In the genomic region with DNA sequence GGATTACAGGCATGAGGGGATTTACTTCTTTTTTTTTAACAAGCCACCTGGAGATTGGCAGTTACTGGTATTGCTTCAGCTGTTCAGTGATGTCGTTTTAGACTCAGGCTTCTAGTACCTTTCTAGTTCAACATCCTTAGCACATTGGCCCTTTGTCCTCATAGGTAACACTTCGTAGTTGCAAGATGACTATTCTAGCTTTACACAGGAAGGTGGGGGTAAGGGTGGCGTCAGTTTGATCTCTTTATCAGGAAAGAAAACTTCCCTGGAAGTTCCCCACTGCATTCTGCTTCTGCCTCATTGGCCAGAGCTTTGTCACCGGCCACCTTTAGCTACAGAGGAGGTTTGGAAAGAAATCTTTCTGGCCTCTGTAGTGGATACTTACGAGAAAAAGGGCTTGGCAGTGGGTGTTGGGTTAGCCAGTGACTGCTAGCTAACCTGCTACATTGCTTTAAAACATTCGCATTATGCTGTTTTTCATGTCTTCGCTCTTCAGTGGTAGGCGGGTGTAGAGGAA, we compare ENCODE assay signal across 10 cellular contexts. TPM values are rescaled to one million over a fixed set of nuclear protein-coding genes. Genes with fewer than 3 reads are reported as not detected.
DNase-seq lines count a peak whose midpoint lies in the region; ATAC-seq and TF ChIP-seq lines count a peak whose summit lies in the region.
"Had no signal": no experiment of that assay in that cellular context is flagged by ENCODE, and none has a peak within 500 bp of the region (broad histone marks: within the 10 kb centered on the region; RNA-seq: fewer than 3 reads in every experiment).

No MANE protein-coding gene starts in this region.

- no peak overlapping the region for H3K4me2 ChIP-seq in Karpas-422 (ENCODE audit: low read depth, low read length, poor library complexity, severe bottlenecking)

- peaks cover 20% of the 10 kb centered on the region for H3K79me2 ChIP-seq in Karpas-422 (ENCODE audit: low read length)

- TF ChIP-seq CTCF in endothelial cell (IDR thresholded peaks at IDR 0.05; ENCODE audit: unreplicated experiment), result no peak

- no peak overlapping the region for H3K9ac ChIP-seq in Karpas-422 (ENCODE audit: low read length)

- peak; percentile 95 for ATAC-seq in stimulated activated naive CD8-positive, alpha-beta T cell treated with anti-CD3 and anti-CD28 coated beads, Interleukin-15, amount 100 ng/mL, for 72 hours
- no peak for ATAC-seq in GM19397 (IDR thresholded peaks at IDR 0.05; ENCODE audit: unreplicated experiment)

- no peaks in the 10 kb centered on the region for H3K27me3 Mint-ChIP-seq in activated naive CD4-positive, alpha-beta T cell treated with anti-CD3 and anti-CD28 coated beads for 36 hours (ENCODE audit: low read depth)
- no peaks in the 10 kb centered on the region for H3K27me3 Mint-ChIP-seq in endothelial cell (ENCODE audit: unreplicated experiment)
- H3K27me3 Mint-ChIP-seq in stimulated activated naive CD8-positive, alpha-beta T cell treated with anti-CD3 and anti-CD28 coated beads, Interleukin-15, amount 100 ng/mL, for 72 hours, result no peaks in the 10 kb centered on the region

- no peaks in the 10 kb centered on the region for H3K9me2 ChIP-seq in Karpas-422 (replicated peaks; ENCODE audit: insufficient read depth, low read length)

- no peaks in the 10 kb centered on the region for H3K4me1 ChIP-seq in Karpas-422 (ENCODE audit: low read length)

- peaks cover 64% of the 10 kb centered on the region for H3K4me1 Mint-ChIP-seq in activated naive CD4-positive, alpha-beta T cell treated with anti-CD3 and anti-CD28 coated beads for 36 hours (ENCODE audit: low read depth)
- H3K4me1 Mint-ChIP-seq in endothelial cell (ENCODE audit: unreplicated experiment), result peaks cover 5% of the 10 kb centered on the region
- peaks cover 86% of the 10 kb centered on the region for H3K4me1 Mint-ChIP-seq in stimulated activated naive CD8-positive, alpha-beta T cell treated with anti-CD3 and anti-CD28 coated beads, Interleukin-15, amount 100 ng/mL, for 72 hours

- intact Hi-C loops in activated naive CD4-positive, alpha-beta T cell treated with anti-CD3 and anti-CD28 coated beads for 36 hours (cut with micrococcal nuclease), result loop anchor here (1.0 kb wide), 5 partner anchors 11 to 364 kb away; partner anchors contain the start of genes EIF4ENIF1 and SFI1

- peak; percentile 79 for DNase-seq in activated naive CD4-positive, alpha-beta T cell treated with anti-CD3 and anti-CD28 coated beads for 36 hours
- DNase-seq in activated naive CD4-positive, alpha-beta T cell (lab: John Stamatoyannopoulos, UW), result no peak
- no peak for DNase-seq in Karpas-422
- DNase-seq in endothelial cell (ENCODE audit: low spot score), result no peak
- peak; percentile 54 to 80 for DNase-seq in stimulated activated naive CD8-positive, alpha-beta T cell treated with anti-CD3 and anti-CD28 coated beads, Interleukin-15, amount 100 ng/mL, for 72 hours
- no peak for DNase-seq in iPS-NIHi11 (ENCODE audit: low spot score)
- no peak for DNase-seq in NCI-H1105 (lab: John Stamatoyannopoulos, UW)
- DNase-seq: glutamatergic neuron, NCI-H2029 had no signal

- peak overlapping the region; percentile 17; the same call in 1 of the 2 replicates for H3K27ac ChIP-seq in Karpas-422 (ENCODE audit: low read length)

- peak overlapping the region; percentile 8 for H3K4me3 Mint-ChIP-seq in activated naive CD4-positive, alpha-beta T cell treated with anti-CD3 and anti-CD28 coated beads for 36 hours
- H3K4me3 Mint-ChIP-seq in endothelial cell (ENCODE audit: unreplicated experiment), result no peak overlapping the region
- peak overlapping the region; percentile 71 to 73 for H3K4me3 Mint-ChIP-seq in stimulated activated naive CD8-positive, alpha-beta T cell treated with anti-CD3 and anti-CD28 coated beads, Interleukin-15, amount 100 ng/mL, for 72 hours

- CTCF ChIA-PET in activated naive CD4-positive, alpha-beta T cell treated with anti-CD3 and anti-CD28 coated beads for 36 hours (lab: Charles Lee), result interaction anchor here (0.6 to 1.4 kb wide), 6 partner anchors 20 to 244 kb away, joined by 3 to 4 read pairs (median 4); no protein-coding TSS in a partner anchor

- no peaks in the 10 kb centered on the region for H4K20me1 ChIP-seq in Karpas-422 (ENCODE audit: insufficient read depth, low read depth, low read length)

- peaks cover 10% of the 10 kb centered on the region for H3K36me3 ChIP-seq in Karpas-422 (ENCODE audit: insufficient read depth, low read length)

- H3K9me3 Mint-ChIP-seq in activated naive CD4-positive, alpha-beta T cell treated with anti-CD3 and anti-CD28 coated beads for 36 hours, result no peaks in the 10 kb centered on the region
- no peaks in the 10 kb centered on the region for H3K9me3 Mint-ChIP-seq in endothelial cell (ENCODE audit: unreplicated experiment)
- H3K9me3 Mint-ChIP-seq in stimulated activated naive CD8-positive, alpha-beta T cell treated with anti-CD3 and anti-CD28 coated beads, Interleukin-15, amount 100 ng/mL, for 72 hours, result no peaks in the 10 kb centered on the region

- H3K27ac Mint-ChIP-seq in activated naive CD4-positive, alpha-beta T cell treated with anti-CD3 and anti-CD28 coated beads for 36 hours, result peak overlapping the region; percentile 89
- peak overlapping the region; percentile 31 for H3K27ac Mint-ChIP-seq in endothelial cell (ENCODE audit: unreplicated experiment)
- peak overlapping the region; percentile 94 to 97 for H3K27ac Mint-ChIP-seq in stimulated activated naive CD8-positive, alpha-beta T cell treated with anti-CD3 and anti-CD28 coated beads, Interleukin-15, amount 100 ng/mL, for 72 hours

- no peak overlapping the region for H2AFZ ChIP-seq in Karpas-422 (ENCODE audit: low read length)

- H3K9me3 ChIP-seq in Karpas-422 (ENCODE audit: low read length), result no peaks in the 10 kb centered on the region

- no peak overlapping the region for H3K4me3 ChIP-seq in Karpas-422 (ENCODE audit: low read length)

- peaks cover 32% of the 10 kb centered on the region for H3K36me3 Mint-ChIP-seq in activated naive CD4-positive, alpha-beta T cell treated with anti-CD3 and anti-CD28 coated beads for 36 hours (ENCODE audit: low read depth)
- peaks cover 4% of the 10 kb centered on the region for H3K36me3 Mint-ChIP-seq in endothelial cell (ENCODE audit: low read depth, unreplicated experiment)

- no peaks in the 10 kb centered on the region for H3K27me3 ChIP-seq in Karpas-422 (ENCODE audit: low read length)

RNA-seq across cellular contexts. Expression of gene SFI1, which starts 40.7 kb away (rescaled TPM):
- total RNA-seq in activated naive CD4-positive, alpha-beta T cell treated with anti-CD3 and anti-CD28 coated beads for 36 hours, result 100 to 1,000 TPM; 147 to 155 TPM
- 43.2 and 59.5 TPM in 2 replicates for total RNA-seq in Karpas-422 (2014; rRNA removed; shearing (Covaris generic); ENCODE audit: low replicate concordance)
- total RNA-seq in endothelial cell (ENCODE audit: unreplicated experiment), result 24.8 TPM

RNA-seq across cellular contexts. Expression of gene EIF4ENIF1, which starts 47.4 kb away (rescaled TPM):
- 10 to 100 TPM; 28.1 to 29.0 TPM for total RNA-seq in activated naive CD4-positive, alpha-beta T cell treated with anti-CD3 and anti-CD28 coated beads for 36 hours
- 25.4 and 36.1 TPM in 2 replicates for total RNA-seq in Karpas-422 (2014; rRNA removed; shearing (Covaris generic); ENCODE audit: low replicate concordance)
- total RNA-seq in endothelial cell (ENCODE audit: unreplicated experiment), result 35.7 TPM

Comparison
In these comparisons a context has a peak if more than half of its experiments do, and no peak if none do; other contexts are left out.
1. DNase-seq: peak in activated naive CD4-positive, alpha-beta T cell treated with anti-CD3 and anti-CD28 coated beads for 36 hours (single experiment) and stimulated activated naive CD8-positive, alpha-beta T cell treated with anti-CD3 and anti-CD28 coated beads, Interleukin-15, amount 100 ng/mL, for 72 hours (2 of 2); none in activated naive CD4-positive, alpha-beta T cell (0 of 4), Karpas-422 (single experiment), endothelial cell (single experiment), iPS-NIHi11 (single experiment) and NCI-H1105 (single experiment).
2. H3K27ac Mint-ChIP-seq: peak in every context shown above with its lines; median percentile 96 in stimulated activated naive CD8-positive, alpha-beta T cell treated with anti-CD3 and anti-CD28 coated beads, Interleukin-15, amount 100 ng/mL, for 72 hours; 89 in activated naive CD4-positive, alpha-beta T cell treated with anti-CD3 and anti-CD28 coated beads for 36 hours; 31 in endothelial cell.